In genomic region chr4:98746530-98746929, GRCh38 we compare ENCODE assay signal across 14 cellular contexts.
A peak's percentile ranks its signal among the peaks of the same experiment; 100 is the strongest.
DNase-seq lines count a peak whose midpoint lies in the region; ATAC-seq, FAIRE-seq and TF ChIP-seq lines count a peak whose summit lies in the region.
"Had no signal": no experiment of that assay in that cellular context is flagged by ENCODE, and none has a peak within 500 bp of the region (broad histone marks: within the 10 kb centered on the region; RNA-seq: fewer than 3 reads in every experiment).

No MANE protein-coding gene starts in this region.

- no peaks in the 10 kb centered on the region for H3K9me3 ChIP-seq in esophagus squamous epithelium
- no peaks in the 10 kb centered on the region for H3K9me3 ChIP-seq in neuron (ENCODE audit: low read length)
- H3K9me3 ChIP-seq in body of pancreas, result no peaks in the 10 kb centered on the region
- H3K9me3 ChIP-seq: tibial artery had no signal

- peaks cover 0 to 22% (median 4%) of the 10 kb centered on the region in 3 donors for H3K4me1 ChIP-seq in esophagus squamous epithelium
- peaks cover 7% of the 10 kb centered on the region for H3K4me1 ChIP-seq in neuron (ENCODE audit: insufficient read depth, low read length)
- no peaks in the 10 kb centered on the region for H3K4me1 ChIP-seq in body of pancreas
- H3K4me1 ChIP-seq: tibial artery had no signal

- H3K27ac ChIP-seq in esophagus squamous epithelium (peak overlapping the region in 3 of 4 donors; percentile 17 to 58 (median 29)), body of pancreas (no peak overlapping the region)
- H3K27ac ChIP-seq: tibial artery had no signal

- 78% methylated on average over 1 of the region's 1 CpG; no CpG with 5 or more reads in 1 of the 2 donors for WGBS in esophagus squamous epithelium, 2 donors
- 90 to 100% methylated on average over 1 of the region's 1 CpG for WGBS in body of pancreas, 2 donors

- H3K27me3 ChIP-seq in esophagus squamous epithelium (no peaks in the 10 kb centered on the region), neuron (ENCODE audit: insufficient read depth, low read length) (no peaks in the 10 kb centered on the region), body of pancreas (no peaks in the 10 kb centered on the region)
- H3K27me3 ChIP-seq: tibial artery had no signal

- no peak for FAIRE-seq in RCC 7860 (lab: Jason Lieb, UNC)

- ATAC-seq in body of pancreas, result no peak
- ATAC-seq: activated CD4-positive, alpha-beta T cell treated with anti-CD3 and anti-CD28 coated beads for 36 hours had no signal

- TF ChIP-seq POLR2A in esophagus squamous epithelium (IDR thresholded peaks at IDR 0.05) (no peak), body of pancreas (IDR thresholded peaks at IDR 0.05) (no peak)

- H2AFZ ChIP-seq in neuron (ENCODE audit: low read depth, low read length), result peak overlapping the region; percentile 79

- H3K4me3 ChIP-seq in esophagus squamous epithelium (no peak overlapping the region), neuron (ENCODE audit: low read length) (no peak overlapping the region), body of pancreas (no peak overlapping the region)
- H3K4me3 ChIP-seq: tibial artery had no signal

- intact Hi-C loops in esophagus squamous epithelium (cut with DNase I) (no loop called here), body of pancreas (cut with DNase I) (no loop called here)

- no peaks in the 10 kb centered on the region for H3K36me3 ChIP-seq in esophagus squamous epithelium
- H3K36me3 ChIP-seq in neuron (ENCODE audit: insufficient read depth, low read length), result no peaks in the 10 kb centered on the region
- H3K36me3 ChIP-seq in body of pancreas (replicated peaks in 1 of 2; ENCODE audit: insufficient read depth in 1 of 2, low read depth in 2 of 2), result no peaks in the 10 kb centered on the region
- H3K36me3 ChIP-seq: tibial artery had no signal

- no peak for TF ChIP-seq CTCF in esophagus squamous epithelium (IDR thresholded peaks at IDR 0.05)
- TF ChIP-seq CTCF in body of pancreas (IDR thresholded peaks at IDR 0.05), result no peak

- DNase-seq in EL, result peak; percentile 21
- DNase-seq in RPMI7951 (ENCODE audit: low read depth), result peak; percentile 85
- DNase-seq in esophagus squamous epithelium (lab: John Stamatoyannopoulos, UW), result no peak
- no peak for DNase-seq in body of pancreas
- DNase-seq in HUDEP-2 (lab: John Stamatoyannopoulos, UW; ENCODE audit: unreplicated experiment in 76 of 76), result no peak
- DNase-seq in RCC 7860 (ENCODE audit: low spot score), result no peak
- DNase-seq in T-helper 2 cell, result no peak
- DNase-seq: activated CD4-positive, alpha-beta T cell treated with anti-CD3 and anti-CD28 coated beads for 36 hours; activated T-cell treated with anti-CD3 and anti-CD28 coated beads, Interleukin-2, amount 50 U/mL, for 1 hour; NCI-H1048; OCI-M1; stimulated activated CD4-positive, alpha-beta T cell treated with anti-CD3 and anti-CD28 coated beads, Interleukin-1b, Interleukin-23, amount 100 ng/mL, for 48 hours; tibial artery had no signal

Comparison
In these comparisons a context has a peak if more than half of its experiments do, and no peak if none do; other contexts are left out.
1. DNase-seq: peak in EL (single experiment) and RPMI7951 (single experiment); none in esophagus squamous epithelium (single experiment), body of pancreas (0 of 4), HUDEP-2 (0 of 76), RCC 7860 (single experiment) and T-helper 2 cell (0 of 5).
2. H3K27ac ChIP-seq: peak in esophagus squamous epithelium (3 of 4); none in body of pancreas (0 of 4).